ENCODE assay signal across 1 cellular context in the genomic region with DNA sequence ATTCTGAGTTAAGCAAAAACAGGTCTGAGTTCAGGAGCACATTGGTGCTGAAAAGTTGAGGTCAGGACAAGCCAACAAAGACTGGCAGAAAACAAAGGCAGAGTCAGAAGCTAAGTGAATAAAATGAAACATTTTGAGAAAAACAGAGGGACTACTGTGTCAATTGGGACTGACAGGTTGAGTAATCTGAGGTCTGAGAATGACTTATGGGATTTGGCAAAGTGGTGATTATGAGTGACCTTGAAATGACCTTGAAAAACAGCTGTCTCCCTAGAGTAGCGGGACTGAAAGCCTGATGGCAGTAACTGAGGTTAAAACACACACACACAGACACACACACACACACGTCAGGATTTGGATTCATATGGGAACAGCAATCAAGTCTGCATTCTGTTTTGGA.
TF ChIP-seq lines count a peak whose summit lies in the region.

No MANE protein-coding gene starts in this region.

TF ChIP-seq in HepG2, 621 proteins besides CTCF, POLR2A, EP300 and RAD21 (continued from another document and continues in another):
- TF ChIP-seq, protein P1, sequence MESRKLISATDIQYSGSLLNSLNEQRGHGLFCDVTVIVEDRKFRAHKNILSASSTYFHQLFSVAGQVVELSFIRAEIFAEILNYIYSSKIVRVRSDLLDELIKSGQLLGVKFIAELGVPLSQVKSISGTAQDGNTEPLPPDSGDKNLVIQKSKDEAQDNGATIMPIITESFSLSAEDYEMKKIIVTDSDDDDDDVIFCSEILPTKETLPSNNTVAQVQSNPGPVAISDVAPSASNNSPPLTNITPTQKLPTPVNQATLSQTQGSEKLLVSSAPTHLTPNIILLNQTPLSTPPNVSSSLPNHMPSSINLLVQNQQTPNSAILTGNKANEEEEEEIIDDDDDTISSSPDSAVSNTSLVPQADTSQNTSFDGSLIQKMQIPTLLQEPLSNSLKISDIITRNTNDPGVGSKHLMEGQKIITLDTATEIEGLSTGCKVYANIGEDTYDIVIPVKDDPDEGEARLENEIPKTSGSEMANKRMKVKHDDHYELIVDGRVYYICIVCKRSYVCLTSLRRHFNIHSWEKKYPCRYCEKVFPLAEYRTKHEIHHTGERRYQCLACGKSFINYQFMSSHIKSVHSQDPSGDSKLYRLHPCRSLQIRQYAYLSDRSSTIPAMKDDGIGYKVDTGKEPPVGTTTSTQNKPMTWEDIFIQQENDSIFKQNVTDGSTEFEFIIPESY (CRISPR knock-in tag; IDR thresholded peaks at IDR 0.05): peak; percentile 53; the same call in 1 of the 2 replicates
- TF ChIP-seq ISL2 (CRISPR knock-in tag; IDR thresholded peaks at IDR 0.05) (peak; percentile 25; the same call in 1 of the 2 replicates), ZNF331 (CRISPR knock-in tag; IDR thresholded peaks at IDR 0.05) (0 out of 2 replicates have a peak, but pooled peaks have one; percentile 8), RAD51 (IDR thresholded peaks at IDR 0.05; ENCODE audit: borderline replicate concordance) (no peak), RARA (CRISPR knock-in tag; IDR thresholded peaks at IDR 0.05) (peak; percentile 59; the same call in 1 of the 2 replicates), ZFP36 (IDR thresholded peaks at IDR 0.05; ENCODE audit: borderline replicate concordance, low read depth, low read length, partially characterized antibody) (no peak), ZNF556 (CRISPR knock-in tag; IDR thresholded peaks at IDR 0.05; ENCODE audit: borderline replicate concordance) (peak; percentile 39; the same call in 1 of the 2 replicates), BCL6 (CRISPR knock-in tag; IDR thresholded peaks at IDR 0.05) (peak; percentile 43; the same call in 1 of the 2 replicates), SAP130 (CRISPR knock-in tag; IDR thresholded peaks at IDR 0.05; ENCODE audit: low read depth) (0 out of 2 replicates have a peak, but pooled peaks have one; percentile 15), ELF1 (CRISPR knock-in tag; IDR thresholded peaks at IDR 0.05) (no peak), MBNL3 (CRISPR knock-in tag; conservative IDR thresholded peaks at IDR 0.05) (no peak), ZSCAN22 (CRISPR knock-in tag; IDR thresholded peaks at IDR 0.05) (peak; percentile 72; the same call in 1 of the 2 replicates), HNF4A (CRISPR knock-in tag; IDR thresholded peaks at IDR 0.05) (0 out of 2 replicates have a peak, but pooled peaks have one; percentile 8), FOSL2 (CRISPR knock-in tag; IDR thresholded peaks at IDR 0.05) (0 out of 2 replicates have a peak, but pooled peaks have one; percentile 8), NONO (IDR thresholded peaks at IDR 0.05) (no peak), NONO (CRISPR knock-in tag; conservative IDR thresholded peaks at IDR 0.05) (no peak), ZMYM4 (CRISPR knock-in tag; IDR thresholded peaks at IDR 0.05) (no peak), TEAD2 (CRISPR knock-in tag; IDR thresholded peaks at IDR 0.05) (no peak), FOXJ3 (CRISPR knock-in tag; IDR thresholded peaks at IDR 0.05; ENCODE audit: borderline replicate concordance) (no peak), SOX13 (IDR thresholded peaks at IDR 0.05) (no peak), SOX13 (CRISPR knock-in tag; conservative IDR thresholded peaks at IDR 0.05 in 1 of 2, IDR thresholded peaks at IDR 0.05 in 1 of 2) (peak in 1 of 2 experiments; percentile 77; a peak in 2 of 4 replicates), SALL1 (CRISPR knock-in tag; IDR thresholded peaks at IDR 0.05) (peak; percentile 31; the same call in 1 of the 2 replicates), ESRRA (CRISPR knock-in tag; IDR thresholded peaks at IDR 0.05; ENCODE audit: low read depth) (peak; percentile 97), TOE1 (CRISPR knock-in tag; IDR thresholded peaks at IDR 0.05) (no peak), NFE2L1 (CRISPR knock-in tag; IDR thresholded peaks at IDR 0.05; ENCODE audit: borderline replicate concordance) (no peak)
- TF ChIP-seq, protein P2, sequence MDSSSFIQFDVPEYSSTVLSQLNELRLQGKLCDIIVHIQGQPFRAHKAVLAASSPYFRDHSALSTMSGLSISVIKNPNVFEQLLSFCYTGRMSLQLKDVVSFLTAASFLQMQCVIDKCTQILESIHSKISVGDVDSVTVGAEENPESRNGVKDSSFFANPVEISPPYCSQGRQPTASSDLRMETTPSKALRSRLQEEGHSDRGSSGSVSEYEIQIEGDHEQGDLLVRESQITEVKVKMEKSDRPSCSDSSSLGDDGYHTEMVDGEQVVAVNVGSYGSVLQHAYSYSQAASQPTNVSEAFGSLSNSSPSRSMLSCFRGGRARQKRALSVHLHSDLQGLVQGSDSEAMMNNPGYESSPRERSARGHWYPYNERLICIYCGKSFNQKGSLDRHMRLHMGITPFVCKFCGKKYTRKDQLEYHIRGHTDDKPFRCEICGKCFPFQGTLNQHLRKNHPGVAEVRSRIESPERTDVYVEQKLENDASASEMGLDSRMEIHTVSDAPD (CRISPR knock-in tag; IDR thresholded peaks at IDR 0.05): 0 out of 2 replicates have a peak, but pooled peaks have one; percentile 22
- TF ChIP-seq, protein P3, sequence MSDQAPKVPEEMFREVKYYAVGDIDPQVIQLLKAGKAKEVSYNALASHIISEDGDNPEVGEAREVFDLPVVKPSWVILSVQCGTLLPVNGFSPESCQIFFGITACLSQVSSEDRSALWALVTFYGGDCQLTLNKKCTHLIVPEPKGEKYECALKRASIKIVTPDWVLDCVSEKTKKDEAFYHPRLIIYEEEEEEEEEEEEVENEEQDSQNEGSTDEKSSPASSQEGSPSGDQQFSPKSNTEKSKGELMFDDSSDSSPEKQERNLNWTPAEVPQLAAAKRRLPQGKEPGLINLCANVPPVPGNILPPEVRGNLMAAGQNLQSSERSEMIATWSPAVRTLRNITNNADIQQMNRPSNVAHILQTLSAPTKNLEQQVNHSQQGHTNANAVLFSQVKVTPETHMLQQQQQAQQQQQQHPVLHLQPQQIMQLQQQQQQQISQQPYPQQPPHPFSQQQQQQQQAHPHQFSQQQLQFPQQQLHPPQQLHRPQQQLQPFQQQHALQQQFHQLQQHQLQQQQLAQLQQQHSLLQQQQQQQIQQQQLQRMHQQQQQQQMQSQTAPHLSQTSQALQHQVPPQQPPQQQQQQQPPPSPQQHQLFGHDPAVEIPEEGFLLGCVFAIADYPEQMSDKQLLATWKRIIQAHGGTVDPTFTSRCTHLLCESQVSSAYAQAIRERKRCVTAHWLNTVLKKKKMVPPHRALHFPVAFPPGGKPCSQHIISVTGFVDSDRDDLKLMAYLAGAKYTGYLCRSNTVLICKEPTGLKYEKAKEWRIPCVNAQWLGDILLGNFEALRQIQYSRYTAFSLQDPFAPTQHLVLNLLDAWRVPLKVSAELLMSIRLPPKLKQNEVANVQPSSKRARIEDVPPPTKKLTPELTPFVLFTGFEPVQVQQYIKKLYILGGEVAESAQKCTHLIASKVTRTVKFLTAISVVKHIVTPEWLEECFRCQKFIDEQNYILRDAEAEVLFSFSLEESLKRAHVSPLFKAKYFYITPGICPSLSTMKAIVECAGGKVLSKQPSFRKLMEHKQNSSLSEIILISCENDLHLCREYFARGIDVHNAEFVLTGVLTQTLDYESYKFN (CRISPR knock-in tag; conservative IDR thresholded peaks at IDR 0.05): peak; percentile 34; the same call in 1 of the 2 replicates
- TF ChIP-seq, protein P4, sequence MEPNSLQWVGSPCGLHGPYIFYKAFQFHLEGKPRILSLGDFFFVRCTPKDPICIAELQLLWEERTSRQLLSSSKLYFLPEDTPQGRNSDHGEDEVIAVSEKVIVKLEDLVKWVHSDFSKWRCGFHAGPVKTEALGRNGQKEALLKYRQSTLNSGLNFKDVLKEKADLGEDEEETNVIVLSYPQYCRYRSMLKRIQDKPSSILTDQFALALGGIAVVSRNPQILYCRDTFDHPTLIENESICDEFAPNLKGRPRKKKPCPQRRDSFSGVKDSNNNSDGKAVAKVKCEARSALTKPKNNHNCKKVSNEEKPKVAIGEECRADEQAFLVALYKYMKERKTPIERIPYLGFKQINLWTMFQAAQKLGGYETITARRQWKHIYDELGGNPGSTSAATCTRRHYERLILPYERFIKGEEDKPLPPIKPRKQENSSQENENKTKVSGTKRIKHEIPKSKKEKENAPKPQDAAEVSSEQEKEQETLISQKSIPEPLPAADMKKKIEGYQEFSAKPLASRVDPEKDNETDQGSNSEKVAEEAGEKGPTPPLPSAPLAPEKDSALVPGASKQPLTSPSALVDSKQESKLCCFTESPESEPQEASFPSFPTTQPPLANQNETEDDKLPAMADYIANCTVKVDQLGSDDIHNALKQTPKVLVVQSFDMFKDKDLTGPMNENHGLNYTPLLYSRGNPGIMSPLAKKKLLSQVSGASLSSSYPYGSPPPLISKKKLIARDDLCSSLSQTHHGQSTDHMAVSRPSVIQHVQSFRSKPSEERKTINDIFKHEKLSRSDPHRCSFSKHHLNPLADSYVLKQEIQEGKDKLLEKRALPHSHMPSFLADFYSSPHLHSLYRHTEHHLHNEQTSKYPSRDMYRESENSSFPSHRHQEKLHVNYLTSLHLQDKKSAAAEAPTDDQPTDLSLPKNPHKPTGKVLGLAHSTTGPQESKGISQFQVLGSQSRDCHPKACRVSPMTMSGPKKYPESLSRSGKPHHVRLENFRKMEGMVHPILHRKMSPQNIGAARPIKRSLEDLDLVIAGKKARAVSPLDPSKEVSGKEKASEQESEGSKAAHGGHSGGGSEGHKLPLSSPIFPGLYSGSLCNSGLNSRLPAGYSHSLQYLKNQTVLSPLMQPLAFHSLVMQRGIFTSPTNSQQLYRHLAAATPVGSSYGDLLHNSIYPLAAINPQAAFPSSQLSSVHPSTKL (CRISPR knock-in tag; IDR thresholded peaks at IDR 0.05): peak; percentile 56; the same call in 1 of the 2 replicates
- TF ChIP-seq, protein P5, sequence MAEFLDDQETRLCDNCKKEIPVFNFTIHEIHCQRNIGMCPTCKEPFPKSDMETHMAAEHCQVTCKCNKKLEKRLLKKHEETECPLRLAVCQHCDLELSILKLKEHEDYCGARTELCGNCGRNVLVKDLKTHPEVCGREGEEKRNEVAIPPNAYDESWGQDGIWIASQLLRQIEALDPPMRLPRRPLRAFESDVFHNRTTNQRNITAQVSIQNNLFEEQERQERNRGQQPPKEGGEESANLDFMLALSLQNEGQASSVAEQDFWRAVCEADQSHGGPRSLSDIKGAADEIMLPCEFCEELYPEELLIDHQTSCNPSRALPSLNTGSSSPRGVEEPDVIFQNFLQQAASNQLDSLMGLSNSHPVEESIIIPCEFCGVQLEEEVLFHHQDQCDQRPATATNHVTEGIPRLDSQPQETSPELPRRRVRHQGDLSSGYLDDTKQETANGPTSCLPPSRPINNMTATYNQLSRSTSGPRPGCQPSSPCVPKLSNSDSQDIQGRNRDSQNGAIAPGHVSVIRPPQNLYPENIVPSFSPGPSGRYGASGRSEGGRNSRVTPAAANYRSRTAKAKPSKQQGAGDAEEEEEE (CRISPR knock-in tag; IDR thresholded peaks at IDR 0.05; ENCODE audit: borderline replicate concordance): no peak
- TF ChIP-seq, protein P6, sequence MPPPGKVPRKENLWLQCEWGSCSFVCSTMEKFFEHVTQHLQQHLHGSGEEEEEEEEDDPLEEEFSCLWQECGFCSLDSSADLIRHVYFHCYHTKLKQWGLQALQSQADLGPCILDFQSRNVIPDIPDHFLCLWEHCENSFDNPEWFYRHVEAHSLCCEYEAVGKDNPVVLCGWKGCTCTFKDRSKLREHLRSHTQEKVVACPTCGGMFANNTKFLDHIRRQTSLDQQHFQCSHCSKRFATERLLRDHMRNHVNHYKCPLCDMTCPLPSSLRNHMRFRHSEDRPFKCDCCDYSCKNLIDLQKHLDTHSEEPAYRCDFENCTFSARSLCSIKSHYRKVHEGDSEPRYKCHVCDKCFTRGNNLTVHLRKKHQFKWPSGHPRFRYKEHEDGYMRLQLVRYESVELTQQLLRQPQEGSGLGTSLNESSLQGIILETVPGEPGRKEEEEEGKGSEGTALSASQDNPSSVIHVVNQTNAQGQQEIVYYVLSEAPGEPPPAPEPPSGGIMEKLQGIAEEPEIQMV (CRISPR knock-in tag; IDR thresholded peaks at IDR 0.05; ENCODE audit: low read depth): no peak
- TF ChIP-seq, protein P7, sequence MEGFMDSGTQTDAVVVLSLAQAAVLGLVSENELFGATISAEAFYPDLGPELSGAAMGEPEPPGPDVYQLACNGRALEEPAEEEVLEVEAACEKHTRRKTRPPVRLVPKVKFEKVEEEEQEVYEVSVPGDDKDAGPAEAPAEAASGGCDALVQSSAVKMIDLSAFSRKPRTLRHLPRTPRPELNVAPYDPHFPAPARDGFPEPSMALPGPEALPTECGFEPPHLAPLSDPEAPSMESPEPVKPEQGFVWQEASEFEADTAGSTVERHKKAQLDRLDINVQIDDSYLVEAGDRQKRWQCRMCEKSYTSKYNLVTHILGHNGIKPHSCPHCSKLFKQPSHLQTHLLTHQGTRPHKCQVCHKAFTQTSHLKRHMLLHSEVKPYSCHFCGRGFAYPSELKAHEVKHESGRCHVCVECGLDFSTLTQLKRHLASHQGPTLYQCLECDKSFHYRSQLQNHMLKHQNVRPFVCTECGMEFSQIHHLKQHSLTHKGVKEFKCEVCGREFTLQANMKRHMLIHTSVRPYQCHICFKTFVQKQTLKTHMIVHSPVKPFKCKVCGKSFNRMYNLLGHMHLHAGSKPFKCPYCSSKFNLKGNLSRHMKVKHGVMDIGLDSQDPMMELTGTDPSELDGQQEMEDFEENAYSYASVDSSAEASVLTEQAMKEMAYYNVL (CRISPR knock-in tag; IDR thresholded peaks at IDR 0.05; ENCODE audit: borderline replicate concordance): no peak
- TF ChIP-seq, protein P8, sequence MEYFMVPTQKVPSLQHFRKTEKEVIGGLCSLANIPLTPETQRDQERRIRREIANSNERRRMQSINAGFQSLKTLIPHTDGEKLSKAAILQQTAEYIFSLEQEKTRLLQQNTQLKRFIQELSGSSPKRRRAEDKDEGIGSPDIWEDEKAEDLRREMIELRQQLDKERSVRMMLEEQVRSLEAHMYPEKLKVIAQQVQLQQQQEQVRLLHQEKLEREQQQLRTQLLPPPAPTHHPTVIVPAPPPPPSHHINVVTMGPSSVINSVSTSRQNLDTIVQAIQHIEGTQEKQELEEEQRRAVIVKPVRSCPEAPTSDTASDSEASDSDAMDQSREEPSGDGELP (IDR thresholded peaks at IDR 0.05; ENCODE audit: borderline replicate concordance, low read depth): peak; percentile 73; the same call in 1 of the 2 replicates
- TF ChIP-seq, protein P9, sequence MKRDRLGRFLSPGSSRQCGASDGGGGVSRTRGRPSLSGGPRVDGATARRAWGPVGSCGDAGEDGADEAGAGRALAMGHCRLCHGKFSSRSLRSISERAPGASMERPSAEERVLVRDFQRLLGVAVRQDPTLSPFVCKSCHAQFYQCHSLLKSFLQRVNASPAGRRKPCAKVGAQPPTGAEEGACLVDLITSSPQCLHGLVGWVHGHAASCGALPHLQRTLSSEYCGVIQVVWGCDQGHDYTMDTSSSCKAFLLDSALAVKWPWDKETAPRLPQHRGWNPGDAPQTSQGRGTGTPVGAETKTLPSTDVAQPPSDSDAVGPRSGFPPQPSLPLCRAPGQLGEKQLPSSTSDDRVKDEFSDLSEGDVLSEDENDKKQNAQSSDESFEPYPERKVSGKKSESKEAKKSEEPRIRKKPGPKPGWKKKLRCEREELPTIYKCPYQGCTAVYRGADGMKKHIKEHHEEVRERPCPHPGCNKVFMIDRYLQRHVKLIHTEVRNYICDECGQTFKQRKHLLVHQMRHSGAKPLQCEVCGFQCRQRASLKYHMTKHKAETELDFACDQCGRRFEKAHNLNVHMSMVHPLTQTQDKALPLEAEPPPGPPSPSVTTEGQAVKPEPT (CRISPR knock-in tag; IDR thresholded peaks at IDR 0.05; ENCODE audit: low read depth): 0 out of 2 replicates have a peak, but pooled peaks have one; percentile 22
- TF ChIP-seq, protein P10, sequence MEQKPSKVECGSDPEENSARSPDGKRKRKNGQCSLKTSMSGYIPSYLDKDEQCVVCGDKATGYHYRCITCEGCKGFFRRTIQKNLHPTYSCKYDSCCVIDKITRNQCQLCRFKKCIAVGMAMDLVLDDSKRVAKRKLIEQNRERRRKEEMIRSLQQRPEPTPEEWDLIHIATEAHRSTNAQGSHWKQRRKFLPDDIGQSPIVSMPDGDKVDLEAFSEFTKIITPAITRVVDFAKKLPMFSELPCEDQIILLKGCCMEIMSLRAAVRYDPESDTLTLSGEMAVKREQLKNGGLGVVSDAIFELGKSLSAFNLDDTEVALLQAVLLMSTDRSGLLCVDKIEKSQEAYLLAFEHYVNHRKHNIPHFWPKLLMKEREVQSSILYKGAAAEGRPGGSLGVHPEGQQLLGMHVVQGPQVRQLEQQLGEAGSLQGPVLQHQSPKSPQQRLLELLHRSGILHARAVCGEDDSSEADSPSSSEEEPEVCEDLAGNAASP (CRISPR knock-in tag; IDR thresholded peaks at IDR 0.05; ENCODE audit: borderline replicate concordance): peak; percentile 78; the same call in 1 of the 2 replicates
